ENCODE assay signal across 8 cellular contexts in the genomic region with DNA sequence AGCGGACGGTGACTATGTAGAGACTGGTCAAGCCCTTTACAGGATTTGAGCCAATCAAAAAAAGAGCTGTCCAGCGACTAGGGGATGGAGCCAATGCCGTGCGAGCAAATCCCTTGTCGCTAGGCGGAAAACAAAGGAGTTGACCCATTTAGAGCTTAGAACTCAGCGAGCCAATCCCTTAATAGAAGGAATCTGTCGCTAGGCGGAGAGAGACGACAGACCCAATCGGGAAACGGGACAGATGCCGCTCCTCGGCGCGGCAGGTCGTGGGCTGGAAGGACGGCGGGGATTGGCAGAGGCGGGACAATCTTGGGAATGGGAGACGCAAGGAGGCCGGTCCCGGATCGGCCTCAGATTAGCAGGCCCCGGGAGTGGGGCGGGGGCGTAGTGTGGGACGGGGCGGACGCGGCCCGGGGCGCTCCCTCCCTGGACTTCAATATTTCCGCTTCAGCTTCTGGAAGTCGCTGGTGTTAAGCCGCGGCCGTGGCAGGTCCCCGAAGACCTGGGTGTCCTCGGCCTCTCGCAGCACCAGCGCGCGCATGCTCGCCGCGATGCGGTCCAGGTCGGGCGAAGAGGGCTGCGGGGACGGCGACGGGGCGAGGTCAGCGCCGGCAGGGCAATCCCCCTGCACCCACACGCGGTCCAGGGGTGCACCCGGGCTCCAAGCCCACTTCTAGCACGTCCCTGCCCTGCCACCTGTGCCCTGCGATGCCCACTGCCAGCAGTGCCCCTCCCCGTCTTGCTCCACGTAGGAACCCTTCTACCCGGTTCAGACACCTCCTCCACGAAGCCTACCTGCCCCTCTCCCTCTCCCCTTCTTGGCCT. TPM values are rescaled to one million over a fixed set of nuclear protein-coding genes. Genes with fewer than 3 reads are reported as not detected.
DNase-seq lines count a peak whose midpoint lies in the region; ATAC-seq and TF ChIP-seq lines count a peak whose summit lies in the region.

No MANE protein-coding gene starts in this region.

- POLR2A ChIA-PET in Panc1 (lab: Charles Lee): interaction anchor here (0.6 to 0.9 kb wide), 2 partner anchors 60 to 742 kb away, joined by 3 to 5 read pairs; partner anchors contain the start of gene NUP62

- no peak for TF ChIP-seq EP300 in esophagus muscularis mucosa (IDR thresholded peaks at IDR 0.05)

- H2AFZ ChIP-seq in KMS-11 (ENCODE audit: low read depth): peak overlapping the region; percentile 41; the same call in 1 of the 2 replicates

- no TSS peak for BruUV-seq in Panc1 (replicated peaks; lab: Mats Ljungman, UMichigan)

- ATAC-seq in GM21737 (IDR thresholded peaks at IDR 0.05; ENCODE audit: unreplicated experiment) (peak; percentile 58), Panc1 (peak; percentile 80)
- ATAC-seq in activated T-cell treated with anti-CD3 and anti-CD28 coated beads, Interleukin-2, amount 50 U/mL, for 72 hours (replicated peaks in 1 of 2): peak; percentile 78 to 81

- H3K27me3 Mint-ChIP-seq in activated T-cell treated with anti-CD3 and anti-CD28 coated beads, Interleukin-2, amount 50 U/mL, for 72 hours (ENCODE audit: low read depth): no peaks in the 10 kb centered on the region

- H3K36me3 ChIP-seq in KMS-11 (ENCODE audit: insufficient read depth) (peaks cover under 1% of the 10 kb centered on the region; the same call in 1 of the 2 replicates), Panc1 (ENCODE audit: control insufficient read depth, insufficient read depth, low read length) (no peaks in the 10 kb centered on the region), esophagus muscularis mucosa (peaks cover 0 to 39% (median 25%) of the 10 kb centered on the region in 4 donors), muscle layer of colon (ENCODE audit: insufficient read depth, low read length) (peaks cover 23% of the 10 kb centered on the region)

- H3K9me3 ChIP-seq in Panc1 (ENCODE audit: control insufficient read depth, insufficient read depth, low read depth, low read length) (no peaks in the 10 kb centered on the region), esophagus muscularis mucosa (no peaks in the 10 kb centered on the region), muscle layer of colon (ENCODE audit: low read length) (no peaks in the 10 kb centered on the region)

- no peaks in the 10 kb centered on the region for H3K9me3 Mint-ChIP-seq in activated T-cell treated with anti-CD3 and anti-CD28 coated beads, Interleukin-2, amount 50 U/mL, for 72 hours

- DNase-seq in DMS79 (lab: John Stamatoyannopoulos, UW) (peak; percentile 100), Panc1 (ENCODE audit: low read depth, low spot score) (peak; percentile 97), esophagus muscularis mucosa (ENCODE audit: extremely low spot score) (peak; percentile 99)
- DNase-seq in activated T-cell treated with anti-CD3 and anti-CD28 coated beads, Interleukin-2, amount 50 U/mL, for 72 hours: peak; percentile 90 to 92
- peak; percentile 74 to 76 for DNase-seq in stimulated activated CD8-positive, alpha-beta memory T cell treated with anti-CD3 and anti-CD28 coated beads, Interleukin-7, amount 100 ng/mL, for 1 hour (ENCODE audit: low read depth in 2 of 2)

- 0% methylated on average over 10 of the region's 67 CpGs for WGBS in esophagus muscularis mucosa

- no peak overlapping the region for H3K4me3 ChIP-seq in KMS-11 (IDR thresholded peaks at IDR 0.05; ENCODE audit: insufficient read depth, low read depth, low read length)
- peak overlapping the region; percentile 39 to 55 for H3K4me3 ChIP-seq in Panc1 (ENCODE audit: low read depth in 2 of 2, low read length in 2 of 2)
- H3K4me3 ChIP-seq in esophagus muscularis mucosa: peak overlapping the region; percentile 59 to 64 (median 60)
- H3K4me3 ChIP-seq in muscle layer of colon (ENCODE audit: low read depth in 1 of 2, low read length in 2 of 2): peak overlapping the region; percentile 49 to 68

- intact Hi-C loops in Panc1 (cut with micrococcal nuclease; ENCODE audit: unreplicated experiment): no loop called here
- intact Hi-C loops in esophagus muscularis mucosa (cut with DNase I): no loop called here

- H3K27ac ChIP-seq in KMS-11 (peak overlapping the region; percentile 55), Panc1 (ENCODE audit: low read length) (peak overlapping the region; percentile 82), esophagus muscularis mucosa (replicated peaks in 1 of 4) (peak overlapping the region; percentile 89 to 96 (median 94)), muscle layer of colon (ENCODE audit: low read depth, low read length) (peak overlapping the region; percentile 92)

- H3K27me3 ChIP-seq in KMS-11 (ENCODE audit: insufficient read depth, low read depth) (no peaks in the 10 kb centered on the region), Panc1 (ENCODE audit: control insufficient read depth, insufficient read depth, low read length) (no peaks in the 10 kb centered on the region), esophagus muscularis mucosa (no peaks in the 10 kb centered on the region), muscle layer of colon (ENCODE audit: control insufficient read depth in 1 of 2, insufficient read depth in 2 of 2, low read length in 2 of 2) (no peaks in the 10 kb centered on the region)

- peak overlapping the region; percentile 77 for H3K27ac Mint-ChIP-seq in activated T-cell treated with anti-CD3 and anti-CD28 coated beads, Interleukin-2, amount 50 U/mL, for 72 hours

- peak; percentile 36 for TF ChIP-seq POLR2A in esophagus muscularis mucosa (IDR thresholded peaks at IDR 0.05; ENCODE audit: low read depth)

- peaks cover 37% of the 10 kb centered on the region for H3K4me1 ChIP-seq in KMS-11 (ENCODE audit: low read depth, poor library complexity, severe bottlenecking)
- peaks cover 20% of the 10 kb centered on the region for H3K4me1 ChIP-seq in Panc1 (ENCODE audit: control insufficient read depth, insufficient read depth, low read length)
- peaks cover 44 to 81% (median 61%) of the 10 kb centered on the region in 4 donors for H3K4me1 ChIP-seq in esophagus muscularis mucosa
- H3K4me1 ChIP-seq in muscle layer of colon (ENCODE audit: insufficient read depth, low read length): peaks cover 42% of the 10 kb centered on the region

- in situ Hi-C loops in Panc1 (cut with HindIII; ENCODE audit: low pct_unique_long_range_greater_than_20kb, low sequenced_read_pairs): no loop called here

- H4K20me1 ChIP-seq in KMS-11 (ENCODE audit: insufficient read depth): no peaks in the 10 kb centered on the region

- H3K4me2 ChIP-seq in KMS-11: peak overlapping the region; percentile 93

- H3K4me3 Mint-ChIP-seq in activated T-cell treated with anti-CD3 and anti-CD28 coated beads, Interleukin-2, amount 50 U/mL, for 72 hours: no peak overlapping the region

- peaks cover 2 to 10% of the 10 kb centered on the region in 2 donors for H3K36me3 Mint-ChIP-seq in activated T-cell treated with anti-CD3 and anti-CD28 coated beads, Interleukin-2, amount 50 U/mL, for 72 hours (ENCODE audit: insufficient read depth in 2 of 2)

- peaks cover 15% of the 10 kb centered on the region for H3K79me2 ChIP-seq in KMS-11 (ENCODE audit: insufficient read depth, low read depth)

- H3K4me1 Mint-ChIP-seq in activated T-cell treated with anti-CD3 and anti-CD28 coated beads, Interleukin-2, amount 50 U/mL, for 72 hours (ENCODE audit: low read depth): peaks cover 42% of the 10 kb centered on the region

- CTCF ChIA-PET in Panc1 (lab: Charles Lee): interaction anchor here (0.5 kb wide), 1 partner anchor 342 kb away, joined by 3 read pairs; the partner anchor contains the start of gene RCN3

- H3K9ac ChIP-seq in KMS-11 (peak overlapping the region; percentile 42; the same call in 1 of the 2 replicates), muscle layer of colon (ENCODE audit: low read length) (peak overlapping the region; percentile 68)

- TF ChIP-seq CTCF in KMS-11 (conservative IDR thresholded peaks at IDR 0.05; ENCODE audit: low read depth, low read length) (no peak; the same call in 1 of the 2 replicates), Panc1 (IDR thresholded peaks at IDR 0.05) (no peak), esophagus muscularis mucosa (IDR thresholded peaks at IDR 0.05) (peak in 1 of 3 experiments; percentile 15)

RNA-seq across cellular contexts. Expression of gene PNKP, which starts 2.3 kb away (rescaled TPM):
- total RNA-seq in Panc1 (2021; ENCODE audit: unreplicated experiment): 76.7 TPM
- polyA plus RNA-seq in Panc1 (2012; ENCODE audit: insufficient read length): 59.6 TPM
- 10 to 100 TPM; 71.1 to 74.5 TPM for total RNA-seq in activated T-cell treated with anti-CD3 and anti-CD28 coated beads, Interleukin-2, amount 50 U/mL, for 72 hours
- 10 to 100 TPM; 21.4 to 43.7 (median 27.8) TPM for total RNA-seq in esophagus muscularis mucosa

RNA-seq across cellular contexts. Expression of gene AKT1S1, which starts 7.5 kb away (rescaled TPM):
- total RNA-seq in Panc1 (2021; ENCODE audit: unreplicated experiment) (92.8 TPM), esophagus muscularis mucosa (10 to 100 TPM; 15.4 to 30.6 (median 21.9) TPM)
- 112 TPM for polyA plus RNA-seq in Panc1 (2012; ENCODE audit: insufficient read length)
- 10 to 100 TPM; 30.5 to 36.6 TPM for total RNA-seq in activated T-cell treated with anti-CD3 and anti-CD28 coated beads, Interleukin-2, amount 50 U/mL, for 72 hours

RNA-seq across cellular contexts. Expression of gene TBC1D17, which starts 7.8 kb away (rescaled TPM):
- 43.2 TPM for total RNA-seq in Panc1 (2021; ENCODE audit: unreplicated experiment)
- polyA plus RNA-seq in Panc1 (2012; ENCODE audit: insufficient read length): 68.0 TPM
- 10 to 100 TPM; 47.9 to 53.9 TPM for total RNA-seq in activated T-cell treated with anti-CD3 and anti-CD28 coated beads, Interleukin-2, amount 50 U/mL, for 72 hours
- 10 to 100 TPM; 35.1 to 60.9 (median 44.0) TPM for total RNA-seq in esophagus muscularis mucosa

RNA-seq across cellular contexts. Expression of gene PTOV1, which starts 18.7 kb away (rescaled TPM):
- total RNA-seq in Panc1 (2021; ENCODE audit: unreplicated experiment): 114 TPM
- 273 TPM for polyA plus RNA-seq in Panc1 (2012; ENCODE audit: insufficient read length)
- 10 to 100 TPM; 63.8 to 73.3 TPM for total RNA-seq in activated T-cell treated with anti-CD3 and anti-CD28 coated beads, Interleukin-2, amount 50 U/mL, for 72 hours
- 100 to 1,000 TPM in 1 of 4 donors, 10 to 100 TPM in 3; 60.5 to 102 (median 84.4) TPM for total RNA-seq in esophagus muscularis mucosa

RNA-seq across cellular contexts. Expression of gene IL4I1, which starts 27.0 kb away (rescaled TPM):
- total RNA-seq in Panc1 (2021; ENCODE audit: unreplicated experiment) (1.5 TPM), esophagus muscularis mucosa (under 1 TPM in 2 of 4 donors, not detected in 2; 0.34 to 0.50 TPM)
- 2.1 TPM for polyA plus RNA-seq in Panc1 (2012; ENCODE audit: insufficient read length)
- 10 to 100 TPM; 16.7 to 42.3 TPM for total RNA-seq in activated T-cell treated with anti-CD3 and anti-CD28 coated beads, Interleukin-2, amount 50 U/mL, for 72 hours
